ENCODE assay signal across 9 cellular contexts in genomic region chr16:53664724-53665345, GRCh38. TPM values are rescaled to one million over a fixed set of nuclear protein-coding genes. Genes with fewer than 3 reads are reported as not detected.
DNase-seq lines count a peak whose midpoint lies in the region; ATAC-seq, FAIRE-seq and TF ChIP-seq lines count a peak whose summit lies in the region.
"Had no signal": no experiment of that assay in that cellular context is flagged by ENCODE, and none has a peak within 500 bp of the region (broad histone marks: within the 10 kb centered on the region; RNA-seq: fewer than 3 reads in every experiment).

No MANE protein-coding gene starts in this region.

- H3K27ac ChIP-seq in OCI-LY7 (ENCODE audit: low read depth, low read length, poor library complexity, severe bottlenecking) = no peak overlapping the region
- H3K27ac ChIP-seq: BLaER1 treated with 17β-estradiol and CSF1 and Interleukin-3, amounts not matched to agents 10 nM and 100 nM had no signal

- H3K4me2 ChIP-seq in OCI-LY7 (ENCODE audit: low read length) = no peak overlapping the region
- H3K4me2 ChIP-seq: BLaER1 treated with 17β-estradiol and CSF1 and Interleukin-3, amounts not matched to agents 10 nM and 100 nM had no signal

- peak; percentile 41 for DNase-seq in activated CD8-positive, alpha-beta memory T cell treated with anti-CD3 and anti-CD28 coated beads, Interleukin-2, amount 10 ng/mL, durations not matched to agents 7 days and 5 days
- DNase-seq in activated CD8-positive, alpha-beta memory T cell treated with anti-CD3 and anti-CD28 coated beads, Interleukin-2, amount 50 U/mL, for 4 hours = no peak
- DNase-seq in bronchial epithelial cell (ENCODE audit: low read depth) = peak; percentile 5
- DNase-seq in stromal cell of bone marrow (ENCODE audit: low read depth) = peak; percentile 93
- no peak for DNase-seq in OCI-LY7 (ENCODE audit: low spot score)
- DNase-seq in UCSD-AML1 (lab: John Stamatoyannopoulos, UW; ENCODE audit: unreplicated experiment) = no peak
- DNase-seq in middle frontal gyrus (ENCODE audit: extremely low spot score, low spot score) = no peak

- H3K27me3 Mint-ChIP-seq in activated CD8-positive, alpha-beta memory T cell treated with anti-CD3 and anti-CD28 coated beads, Interleukin-2, amount 10 ng/mL, durations not matched to agents 7 days and 5 days = no peaks in the 10 kb centered on the region

- no peaks in the 10 kb centered on the region for H3K36me3 Mint-ChIP-seq in activated CD8-positive, alpha-beta memory T cell treated with anti-CD3 and anti-CD28 coated beads, Interleukin-2, amount 10 ng/mL, durations not matched to agents 7 days and 5 days

- no peak overlapping the region for H3K4me3 ChIP-seq in bronchial epithelial cell (ENCODE audit: low read depth, low read length)
- H3K4me3 ChIP-seq in OCI-LY7 (ENCODE audit: low read depth, low read length, poor library complexity, severe bottlenecking) = no peak overlapping the region
- H3K4me3 ChIP-seq: BLaER1 treated with 17β-estradiol and CSF1 and Interleukin-3, amounts not matched to agents 10 nM and 100 nM had no signal

- POLR2A ChIA-PET in OCI-LY7 (lab: Charles Lee) = interaction anchor here (0.7 to 1.3 kb wide), 2 partner anchors 11 to 25 kb away, joined by 3 read pairs; no protein-coding TSS in a partner anchor

- no peaks in the 10 kb centered on the region for H3K9me3 ChIP-seq in OCI-LY7 (ENCODE audit: low read length)
- H3K9me3 ChIP-seq: BLaER1 treated with 17β-estradiol and CSF1 and Interleukin-3, amounts not matched to agents 10 nM and 100 nM had no signal

- no peak overlapping the region for H3K4me3 Mint-ChIP-seq in activated CD8-positive, alpha-beta memory T cell treated with anti-CD3 and anti-CD28 coated beads, Interleukin-2, amount 10 ng/mL, durations not matched to agents 7 days and 5 days

- H3K9me2 ChIP-seq in OCI-LY7 (ENCODE audit: insufficient read depth, low read length) = no peaks in the 10 kb centered on the region

- CTCF ChIA-PET in activated CD8-positive, alpha-beta memory T cell treated with anti-CD3 and anti-CD28 coated beads, Interleukin-2, amount 10 ng/mL, durations not matched to agents 7 days and 5 days (lab: Charles Lee) = interaction anchor here (1.3 to 1.4 kb wide), 3 partner anchors 11 to 79 kb away, joined by 3 to 4 read pairs (median 3); partner anchors contain the start of genes FTO and RPGRIP1L
- CTCF ChIA-PET in OCI-LY7 (lab: Charles Lee; ENCODE audit: unreplicated experiment) = no interaction called here

- no peaks in the 10 kb centered on the region for H3K4me1 ChIP-seq in OCI-LY7 (ENCODE audit: insufficient read depth, low read length, poor library complexity, severe bottlenecking)
- H3K4me1 ChIP-seq: BLaER1 treated with 17β-estradiol and CSF1 and Interleukin-3, amounts not matched to agents 10 nM and 100 nM had no signal

- no peak overlapping the region for H2AFZ ChIP-seq in OCI-LY7 (ENCODE audit: low read length)

- FAIRE-seq in bronchial epithelial cell (lab: Jason Lieb, UNC) = no peak

- H3K4me1 Mint-ChIP-seq in activated CD8-positive, alpha-beta memory T cell treated with anti-CD3 and anti-CD28 coated beads, Interleukin-2, amount 10 ng/mL, durations not matched to agents 7 days and 5 days = peaks cover 14% of the 10 kb centered on the region

- no peaks in the 10 kb centered on the region for H3K9me3 Mint-ChIP-seq in activated CD8-positive, alpha-beta memory T cell treated with anti-CD3 and anti-CD28 coated beads, Interleukin-2, amount 10 ng/mL, durations not matched to agents 7 days and 5 days (ENCODE audit: low read depth)

- TF ChIP-seq CTCF in bronchial epithelial cell (IDR thresholded peaks at IDR 0.05; ENCODE audit: insufficient read depth, low read length, severe bottlenecking) (no peak), OCI-LY7 (conservative IDR thresholded peaks at IDR 0.05; ENCODE audit: low read length) (no peak)

- H3K79me2 ChIP-seq in OCI-LY7 (ENCODE audit: insufficient read depth, low read depth, low read length) = no peaks in the 10 kb centered on the region

- H3K36me3 ChIP-seq in bronchial epithelial cell (ENCODE audit: control insufficient read depth, insufficient read depth, low read length) (no peaks in the 10 kb centered on the region), OCI-LY7 (ENCODE audit: insufficient read depth, low read length) (no peaks in the 10 kb centered on the region)

- no peaks in the 10 kb centered on the region for H3K27me3 ChIP-seq in bronchial epithelial cell (ENCODE audit: control insufficient read depth, insufficient read depth, low read length)
- H3K27me3 ChIP-seq: BLaER1 treated with 17β-estradiol and CSF1 and Interleukin-3, amounts not matched to agents 10 nM and 100 nM had no signal

- no TSS peak for BruUV-seq in OCI-LY7 (replicated peaks; lab: Mats Ljungman, UMichigan)

- ATAC-seq in activated CD8-positive, alpha-beta memory T cell treated with anti-CD3 and anti-CD28 coated beads, Interleukin-2, amount 10 ng/mL, durations not matched to agents 7 days and 5 days = peak; percentile 91
- ATAC-seq in HG02885 (IDR thresholded peaks at IDR 0.05; ENCODE audit: poor library complexity, unreplicated experiment) = peak; percentile 90

- intact Hi-C loops in OCI-LY7 (cut with micrococcal nuclease; ENCODE audit: unreplicated experiment) = no loop called here

- H4K20me1 ChIP-seq in OCI-LY7 (ENCODE audit: insufficient read depth, low read length) = no peaks in the 10 kb centered on the region
- H4K20me1 ChIP-seq: BLaER1 treated with 17β-estradiol and CSF1 and Interleukin-3, amounts not matched to agents 10 nM and 100 nM had no signal

- H3K27ac Mint-ChIP-seq in activated CD8-positive, alpha-beta memory T cell treated with anti-CD3 and anti-CD28 coated beads, Interleukin-2, amount 10 ng/mL, durations not matched to agents 7 days and 5 days = no peak overlapping the region

RNA-seq across cellular contexts. Expression of gene RPGRIP1L, which starts 38.8 kb away (rescaled TPM):
- total RNA-seq in activated CD8-positive, alpha-beta memory T cell treated with anti-CD3 and anti-CD28 coated beads, Interleukin-2, amount 10 ng/mL, durations not matched to agents 7 days and 5 days = 1 to 10 TPM; 5.6 to 6.9 TPM
- total RNA-seq in bronchial epithelial cell (2.9 and 3.8 TPM in 2 replicates), OCI-LY7 (2022) (12.7 and 14.2 TPM in 2 replicates)
- total RNA-seq in OCI-LY7 (2014; rRNA removed; shearing (Covaris generic)) = 9.4 and 15.4 TPM in 2 replicates

RNA-seq across cellular contexts. Expression of gene FTO, which starts 39.1 kb away (rescaled TPM):
- 10 to 100 TPM; 47.4 to 57.7 TPM for total RNA-seq in activated CD8-positive, alpha-beta memory T cell treated with anti-CD3 and anti-CD28 coated beads, Interleukin-2, amount 10 ng/mL, durations not matched to agents 7 days and 5 days
- 41.6 and 44.7 TPM in 2 replicates for total RNA-seq in bronchial epithelial cell
- total RNA-seq in OCI-LY7 (2014; rRNA removed; shearing (Covaris generic)) = 47.9 and 57.1 TPM in 2 replicates
- total RNA-seq in OCI-LY7 (2022) = 64.3 and 68.0 TPM in 2 replicates

Comparison
In these comparisons a context has a peak if more than half of its experiments do, and no peak if none do; other contexts are left out.
1. DNase-seq: peak in activated CD8-positive, alpha-beta memory T cell treated with anti-CD3 and anti-CD28 coated beads, Interleukin-2, amount 10 ng/mL, durations not matched to agents 7 days and 5 days (single experiment), bronchial epithelial cell (single experiment) and stromal cell of bone marrow (single experiment); none in activated CD8-positive, alpha-beta memory T cell treated with anti-CD3 and anti-CD28 coated beads, Interleukin-2, amount 50 U/mL, for 4 hours (single experiment), OCI-LY7 (single experiment), UCSD-AML1 (single experiment) and middle frontal gyrus (single experiment).